23 cellular contexts compared by ENCODE assay signal in the genomic region with DNA sequence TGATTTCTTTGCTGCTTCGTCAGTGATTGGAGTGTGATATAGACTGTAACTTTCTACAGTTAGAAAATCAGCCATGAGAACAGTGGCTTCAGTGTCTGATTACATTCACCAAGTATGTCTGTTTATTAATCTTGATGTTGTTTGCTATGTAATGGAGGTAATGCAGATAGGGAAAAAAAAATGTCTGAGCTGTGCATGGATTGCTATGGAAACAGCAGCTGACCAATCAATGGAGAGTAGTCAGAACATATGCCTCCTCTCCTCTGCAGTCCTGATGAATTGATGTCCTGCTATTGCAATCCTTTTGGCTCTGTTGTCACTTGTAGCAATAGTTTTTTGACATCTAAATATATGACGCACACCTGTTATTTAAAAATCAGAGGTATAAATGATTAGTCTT.
"Had no signal": no experiment of that assay in that cellular context is flagged by ENCODE, and none has a peak within 500 bp of the region (broad histone marks: within the 10 kb centered on the region; RNA-seq: fewer than 3 reads in every experiment).

No MANE protein-coding gene starts in this region.

- H3K36me3 ChIP-seq: esophagus squamous epithelium, gastroesophageal sphincter, heart left ventricle, lower lobe of right lung, upper lobe of left lung had no signal

- H3K9me3 Mint-ChIP-seq: activated B cell treated with CpG ODN at 0.5 μM for 24 hours; activated naive CD8-positive, alpha-beta T cell treated with anti-CD3 and anti-CD28 coated beads for 36 hours; neural crest cell had no signal

- H3K36me3 Mint-ChIP-seq: activated naive CD8-positive, alpha-beta T cell treated with anti-CD3 and anti-CD28 coated beads for 36 hours; naive B cell; stimulated activated naive B cell treated with anti-CD40 and anti-IgM and Interleukin-4, amounts not matched to agents 10 μg/mL and 1 μg/mL and 100 μg/mL, for 72 hours had no signal

- H3K4me3 Mint-ChIP-seq: activated B cell treated with CpG ODN at 0.5 μM for 24 hours; activated naive CD8-positive, alpha-beta T cell treated with anti-CD3 and anti-CD28 coated beads for 36 hours; naive B cell; neural crest cell; stimulated activated naive B cell treated with anti-CD40 and anti-IgM and Interleukin-4, amounts not matched to agents 10 μg/mL and 1 μg/mL and 100 μg/mL, for 72 hours; T-helper 17 cell had no signal

- H3K4me3 ChIP-seq: coronary artery, esophagus squamous epithelium, gastroesophageal sphincter, heart left ventricle, lower lobe of right lung, testis, upper lobe of left lung had no signal

- H3K27me3 Mint-ChIP-seq: progenitor cell of endocrine pancreas had no signal

- H3K27me3 ChIP-seq: esophagus squamous epithelium, gastroesophageal sphincter, heart left ventricle, testis, upper lobe of left lung had no signal

- DNase-seq: activated B cell treated with CpG ODN at 0.5 μM for 24 hours; activated CD4-positive, alpha-beta T cell treated with anti-CD3 and anti-CD28 coated beads for 4 hours; activated CD4-positive, alpha-beta T cell treated with anti-CD3 and anti-CD28 coated beads, Interleukin-2, amount 50 U/mL, for 48 hours; activated naive CD4-positive, alpha-beta T cell treated with Interleukin-2 at 50 U/mL for 16 hours; activated naive CD8-positive, alpha-beta T cell treated with anti-CD3 and anti-CD28 coated beads for 36 hours; activated T-cell treated with anti-CD3 and anti-CD28 coated beads, Interleukin-2, amount 50 U/mL, for 48 hours; cerebellar nuclear complex; esophagus squamous epithelium; left colon; lower lobe of right lung; naive B cell; occipital lobe; stimulated activated CD4-positive, alpha-beta T cell treated with anti-CD3 and anti-CD28 coated beads, Interleukin-2, amount 100 ng/mL, for 48 hours; stimulated activated CD8-positive, alpha-beta memory T cell treated with anti-CD3 and anti-CD28 coated beads, Interleukin-4, amount 100 ng/mL, for 48 hours; stimulated activated naive B cell treated with anti-CD40 and anti-IgM and Interleukin-4, amounts not matched to agents 10 μg/mL and 1 μg/mL and 100 μg/mL, for 72 hours; T-helper 17 cell; testis; upper lobe of left lung had no signal

- ATAC-seq: stimulated activated naive B cell treated with anti-CD40 and anti-IgM and Interleukin-4, amounts not matched to agents 10 μg/mL and 1 μg/mL and 100 μg/mL, for 72 hours; T-helper 17 cell had no signal

- H3K9me3 ChIP-seq: esophagus squamous epithelium, gastroesophageal sphincter, heart left ventricle, lower lobe of right lung, testis, upper lobe of left lung had no signal

- H3K27ac ChIP-seq: esophagus squamous epithelium, lower lobe of right lung, testis, upper lobe of left lung had no signal

- H3K4me1 ChIP-seq: esophagus squamous epithelium, lower lobe of right lung, testis, upper lobe of left lung had no signal

- H3K27ac Mint-ChIP-seq: activated B cell treated with CpG ODN at 0.5 μM for 24 hours; activated naive CD8-positive, alpha-beta T cell treated with anti-CD3 and anti-CD28 coated beads for 36 hours; naive B cell; progenitor cell of endocrine pancreas; stimulated activated naive B cell treated with anti-CD40 and anti-IgM and Interleukin-4, amounts not matched to agents 10 μg/mL and 1 μg/mL and 100 μg/mL, for 72 hours; T-helper 17 cell had no signal

- H3K4me1 Mint-ChIP-seq: activated B cell treated with CpG ODN at 0.5 μM for 24 hours; activated naive CD8-positive, alpha-beta T cell treated with anti-CD3 and anti-CD28 coated beads for 36 hours; naive B cell; stimulated activated naive B cell treated with anti-CD40 and anti-IgM and Interleukin-4, amounts not matched to agents 10 μg/mL and 1 μg/mL and 100 μg/mL, for 72 hours; T-helper 17 cell had no signal
